In genomic region chr10:67259319-67259929, GRCh38 we compare ENCODE assay signal across 19 cellular contexts.
DNase-seq lines count a peak whose midpoint lies in the region; ATAC-seq, FAIRE-seq and TF ChIP-seq lines count a peak whose summit lies in the region.
"Had no signal": no experiment of that assay in that cellular context is flagged by ENCODE, and none has a peak within 500 bp of the region (broad histone marks: within the 10 kb centered on the region; RNA-seq: fewer than 3 reads in every experiment).

No MANE protein-coding gene starts in this region.

- H3K27me3 ChIP-seq in liver (ENCODE audit: control insufficient read depth in 4 of 4, insufficient read depth in 4 of 4, low read length in 3 of 4) = no peaks in the 10 kb centered on the region
- no peaks in the 10 kb centered on the region for H3K27me3 ChIP-seq in HepG2 (ENCODE audit: control insufficient read depth in 1 of 2, insufficient read depth in 2 of 2, low read length in 2 of 2)
- no peaks in the 10 kb centered on the region for H3K27me3 ChIP-seq in upper lobe of right lung

- no peak for TF ChIP-seq POLR2A in HepG2 (IDR thresholded peaks at IDR 0.05; ENCODE audit: insufficient read depth in 1 of 2, low read depth in 2 of 2, low read length in 2 of 2)

- no peak overlapping the region for H2AFZ ChIP-seq in HepG2 (ENCODE audit: low read length)

- WGBS in liver = 25% methylated on average over 4 of the region's 4 CpGs
- WGBS in HepG2 (ENCODE audit: low lambda C conversion rate) = 17% methylated on average over 4 of the region's 4 CpGs

- no peaks in the 10 kb centered on the region for H3K79me2 ChIP-seq in HepG2 (ENCODE audit: insufficient read depth, low read length)

- DNase-seq in HepG2 (ENCODE audit: low spot score) (no peak), left kidney (ENCODE audit: low read depth, low spot score) (peak; percentile 14), upper lobe of right lung (no peak), A172 (ENCODE audit: low spot score) (no peak), NCI-H510A treated with DMSO at 0.1 percent for 48 hours (lab: John Stamatoyannopoulos, UW) (no peak)
- DNase-seq: CD4-positive, CD25-positive, alpha-beta regulatory T cell; DND-41; GF-D8; GOT3; IMR-90; MV-4-11; NCI-H1417 treated with DMSO at 0.1 percent for 48 hours; NCI-H2029; NCI-H226; NCI-H526 treated with DMSO at 0.1 percent for 48 hours had no signal

- H3K27ac ChIP-seq in liver (ENCODE audit: low read depth in 1 of 2, low read length in 2 of 2) (peak overlapping the region; percentile 84 to 94), HepG2 (ENCODE audit: extremely low read length, insufficient read depth, low read length) (no peak overlapping the region), upper lobe of right lung (no peak overlapping the region)
- H3K27ac ChIP-seq: A549 had no signal

- H3K36me3 ChIP-seq in liver (ENCODE audit: control insufficient read depth in 4 of 4, insufficient read depth in 3 of 4, low read depth in 1 of 4, low read length in 3 of 4) = no peaks in the 10 kb centered on the region
- H3K36me3 ChIP-seq in HepG2 (replicated peaks in 1 of 2; ENCODE audit: control insufficient read depth in 1 of 2, insufficient read depth in 2 of 2, low read length in 2 of 2) = no peaks in the 10 kb centered on the region
- H3K36me3 ChIP-seq in upper lobe of right lung = no peaks in the 10 kb centered on the region

- ATAC-seq in HepG2 = no peak
- ATAC-seq in upper lobe of right lung = peak; percentile 39
- no peak for ATAC-seq in HG03108 (IDR thresholded peaks at IDR 0.05; ENCODE audit: unreplicated experiment)
- ATAC-seq: A549 had no signal

- no peak for FAIRE-seq in HepG2 (lab: Jason Lieb, UNC)
- FAIRE-seq in colon (lab: Jason Lieb, UNC) = peak; percentile 36
- FAIRE-seq: A549 had no signal

- peak; percentile 24 to 32 for TF ChIP-seq RAD21 in liver (IDR thresholded peaks at IDR 0.05)
- TF ChIP-seq RAD21 in HepG2 (CRISPR knock-in tag; IDR thresholded peaks at IDR 0.05) = no peak

- in situ Hi-C loops in HepG2 (cut with HindIII; ENCODE audit: extremely low pct_ligation_motif_present, low pct_unique_long_range_greater_than_20kb) = no loop called here

- CTCF ChIA-PET in HepG2 (lab: Yijun Ruan, JAX; ENCODE audit: low intra/inter-chr PET ratio, low total read pairs) = no interaction called here

- no peak for TF ChIP-seq EP300 in HepG2 (IDR thresholded peaks at IDR 0.05; ENCODE audit: low read depth in 2 of 2, low read length in 2 of 2)
- no peak for TF ChIP-seq EP300 in HepG2 (CRISPR knock-in tag; IDR thresholded peaks at IDR 0.05; ENCODE audit: borderline replicate concordance)

- TF ChIP-seq CTCF in liver (IDR thresholded peaks at IDR 0.05; ENCODE audit: low read depth, low read length, missing input control) = no peak
- TF ChIP-seq CTCF in HepG2 (CRISPR knock-in tag; IDR thresholded peaks at IDR 0.05) = no peak
- TF ChIP-seq CTCF in upper lobe of right lung (IDR thresholded peaks at IDR 0.05) = no peak

- H3K4me3 ChIP-seq in liver (ENCODE audit: low read depth in 1 of 3, low read length in 3 of 3) (peak overlapping the region in 2 of 3 donors; percentile 6 to 52), HepG2 (replicated peaks in 1 of 3; ENCODE audit: insufficient read depth in 1 of 3, low read depth in 2 of 3, low read length in 3 of 3) (no peak overlapping the region), upper lobe of right lung (no peak overlapping the region)
- H3K4me3 ChIP-seq: A549 had no signal

- POLR2A ChIA-PET in HepG2 (lab: Yijun Ruan, JAX) = no interaction called here

- no peaks in the 10 kb centered on the region for H4K20me1 ChIP-seq in HepG2 (ENCODE audit: insufficient read depth, low read length)

- H3K4me2 ChIP-seq in HepG2 (ENCODE audit: low read depth, low read length) = no peak overlapping the region
- H3K4me2 ChIP-seq: A549 had no signal

- no TSS peak for BruUV-seq in HepG2 (replicated peaks; lab: Mats Ljungman, UMichigan)

- H3K4me1 ChIP-seq in liver (ENCODE audit: control insufficient read depth in 4 of 4, insufficient read depth in 4 of 4, low read length in 3 of 4) = peaks cover 0 to 30% (median 13%) of the 10 kb centered on the region in 4 donors
- H3K4me1 ChIP-seq in HepG2 (ENCODE audit: insufficient read depth, low read length) = peaks cover 7% of the 10 kb centered on the region; the same call in 1 of the 2 replicates
- H3K4me1 ChIP-seq in upper lobe of right lung = no peaks in the 10 kb centered on the region
- H3K4me1 ChIP-seq: A549 had no signal

- no peaks in the 10 kb centered on the region for H3K9me3 ChIP-seq in liver (ENCODE audit: control insufficient read depth in 4 of 4, low read length in 3 of 4)
- no peaks in the 10 kb centered on the region for H3K9me3 ChIP-seq in HepG2 (ENCODE audit: low read length)
- no peaks in the 10 kb centered on the region for H3K9me3 ChIP-seq in upper lobe of right lung
- H3K9me3 ChIP-seq: A549 had no signal

- H3K9ac ChIP-seq in liver (ENCODE audit: low read depth in 1 of 2, low read length in 2 of 2) = peak overlapping the region; percentile 56 to 84
- H3K9ac ChIP-seq in HepG2 (ENCODE audit: insufficient read depth, low read depth, low read length) = no peak overlapping the region

- intact Hi-C loops in HepG2 (cut with micrococcal nuclease; ENCODE audit: unreplicated experiment) (no loop called here), upper lobe of right lung (cut with DNase I) (no loop called here)

TF ChIP-seq in liver, 16 proteins besides CTCF, POLR2A, EP300 and RAD21 (continues in another document):
- TF ChIP-seq JUND (IDR thresholded peaks at IDR 0.05) = peak in 1 of 2 donors; percentile 12
- no peak for TF ChIP-seq YY1 (IDR thresholded peaks at IDR 0.05)
- no peak for TF ChIP-seq EGR1 (IDR thresholded peaks at IDR 0.05; ENCODE audit: low read depth in 2 of 2)
- TF ChIP-seq, protein P1, sequence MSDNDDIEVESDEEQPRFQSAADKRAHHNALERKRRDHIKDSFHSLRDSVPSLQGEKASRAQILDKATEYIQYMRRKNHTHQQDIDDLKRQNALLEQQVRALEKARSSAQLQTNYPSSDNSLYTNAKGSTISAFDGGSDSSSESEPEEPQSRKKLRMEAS (IDR thresholded peaks at IDR 0.05) = no peak
- no peak for TF ChIP-seq HNF4G (IDR thresholded peaks at IDR 0.05)
- TF ChIP-seq HNF4A (conservative IDR thresholded peaks at IDR 0.05) = peak; percentile 24 to 26
- TF ChIP-seq FOXA2 (IDR thresholded peaks at IDR 0.05) = peak; percentile 17
- TF ChIP-seq SP1 (IDR thresholded peaks at IDR 0.05) = peak; percentile 22
- no peak for TF ChIP-seq TAF1 (conservative IDR thresholded peaks at IDR 0.05)

TF ChIP-seq in HepG2, 621 proteins besides CTCF, POLR2A, EP300 and RAD21:
- no peak for TF ChIP-seq ZNF878 (CRISPR knock-in tag; IDR thresholded peaks at IDR 0.05)
- TF ChIP-seq PHF20 (CRISPR knock-in tag; IDR thresholded peaks at IDR 0.05) = no peak
- no peak for TF ChIP-seq ZNF143 (CRISPR knock-in tag; IDR thresholded peaks at IDR 0.05)
- TF ChIP-seq ZNF280B (CRISPR knock-in tag; IDR thresholded peaks at IDR 0.05; ENCODE audit: borderline replicate concordance) = no peak
- TF ChIP-seq ZBTB21 (CRISPR knock-in tag; IDR thresholded peaks at IDR 0.05) = no peak
- no peak for TF ChIP-seq ZBTB38 (CRISPR knock-in tag; IDR thresholded peaks at IDR 0.05)
- TF ChIP-seq IKZF4 (CRISPR knock-in tag; IDR thresholded peaks at IDR 0.05; ENCODE audit: borderline replicate concordance, low read depth, not compliant biosample characterization) = no peak
- TF ChIP-seq ZNF451 (CRISPR knock-in tag; IDR thresholded peaks at IDR 0.05) = no peak
- no peak for TF ChIP-seq ZNF446 (CRISPR knock-in tag; IDR thresholded peaks at IDR 0.05)
- TF ChIP-seq MEF2D (CRISPR knock-in tag; IDR thresholded peaks at IDR 0.05) = no peak
- TF ChIP-seq HMGA1 (CRISPR knock-in tag; conservative IDR thresholded peaks at IDR 0.05) = no peak
- TF ChIP-seq ZNF282 (IDR thresholded peaks at IDR 0.05; ENCODE audit: partially characterized antibody) = no peak
- no peak for TF ChIP-seq ZIK1 (CRISPR knock-in tag; IDR thresholded peaks at IDR 0.05; ENCODE audit: borderline replicate concordance, low read depth)
- TF ChIP-seq, protein P2, sequence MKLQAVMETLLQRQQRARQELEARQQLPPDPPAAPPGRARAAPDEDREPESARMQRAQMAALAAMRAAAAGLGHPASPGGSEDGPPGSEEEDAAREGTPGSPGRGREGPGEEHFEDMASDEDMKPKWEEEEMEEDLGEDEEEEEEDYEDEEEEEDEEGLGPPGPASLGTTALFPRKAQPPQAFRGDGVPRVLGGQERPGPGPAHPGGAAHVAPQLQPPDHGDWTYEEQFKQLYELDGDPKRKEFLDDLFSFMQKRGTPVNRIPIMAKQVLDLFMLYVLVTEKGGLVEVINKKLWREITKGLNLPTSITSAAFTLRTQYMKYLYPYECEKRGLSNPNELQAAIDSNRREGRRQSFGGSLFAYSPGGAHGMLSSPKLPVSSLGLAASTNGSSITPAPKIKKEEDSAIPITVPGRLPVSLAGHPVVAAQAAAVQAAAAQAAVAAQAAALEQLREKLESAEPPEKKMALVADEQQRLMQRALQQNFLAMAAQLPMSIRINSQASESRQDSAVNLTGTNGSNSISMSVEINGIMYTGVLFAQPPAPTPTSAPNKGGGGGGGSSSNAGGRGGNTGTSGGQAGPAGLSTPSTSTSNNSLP (IDR thresholded peaks at IDR 0.05; ENCODE audit: low read depth, low read length) = no peak

Comparison
In these comparisons a context has a peak if more than half of its experiments do, and no peak if none do; other contexts are left out.
1. H3K27ac ChIP-seq: peak in liver (2 of 2); none in HepG2 (single experiment) and upper lobe of right lung (single experiment).
2. H3K4me3 ChIP-seq: peak in liver (2 of 3); none in HepG2 (0 of 3) and upper lobe of right lung (single experiment).